38 cellular contexts compared by ENCODE assay signal in the genomic region with DNA sequence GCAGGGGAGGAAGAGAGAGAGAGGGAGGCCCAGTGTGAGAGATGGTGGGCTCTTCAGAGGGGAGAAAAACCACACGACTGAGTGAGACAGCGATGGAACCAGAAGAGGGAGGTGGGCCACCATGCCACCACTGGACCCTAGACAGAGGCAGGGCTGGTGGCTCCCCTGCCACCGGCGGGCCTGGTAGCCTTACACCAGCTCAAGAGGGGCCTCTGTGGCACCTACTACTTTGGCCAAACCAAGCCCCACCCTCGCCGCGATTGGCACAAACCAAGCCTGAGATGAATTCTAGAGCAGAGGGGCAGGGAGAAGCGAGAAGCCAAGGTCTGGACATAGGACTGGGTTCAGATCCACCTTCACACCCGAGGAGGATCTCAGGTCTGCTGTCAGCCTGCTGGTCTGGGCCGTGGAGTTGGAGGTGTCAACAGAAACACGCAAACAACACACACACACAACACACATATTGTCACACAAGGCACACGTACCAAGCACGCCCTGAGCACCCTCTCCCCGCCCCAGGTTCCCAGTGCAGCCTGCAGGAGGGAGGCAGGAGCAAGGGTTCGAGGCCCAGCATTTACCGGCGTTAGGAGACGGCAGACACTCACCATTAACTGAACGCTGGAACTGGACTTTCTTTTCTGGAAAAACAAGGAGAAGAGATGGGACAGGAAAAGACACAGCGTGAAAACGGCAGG. TPM values are rescaled to one million over a fixed set of nuclear protein-coding genes. Genes with fewer than 3 reads are reported as not detected.
"Had no signal": no experiment of that assay in that cellular context is flagged by ENCODE, and none has a peak within 500 bp of the region (broad histone marks: within the 10 kb centered on the region; RNA-seq: fewer than 3 reads in every experiment).

No MANE protein-coding gene starts in this region.

- DNase-seq: activated CD4-positive, alpha-beta memory T cell treated with anti-CD3 and anti-CD28 coated beads, Interleukin-2, amount 10 ng/mL, durations not matched to agents 7 days and 5 days; activated CD4-positive, alpha-beta T cell treated with anti-CD3 and anti-CD28 coated beads for 1 hour; activated CD4-positive, alpha-beta T cell treated with anti-CD3 and anti-CD28 coated beads for 48 hours; activated CD4-positive, CD25-positive, alpha-beta regulatory T cell; activated CD8-positive, alpha-beta memory T cell treated with anti-CD3 and anti-CD28 coated beads for 24 hours; activated CD8-positive, alpha-beta memory T cell treated with anti-CD3 and anti-CD28 coated beads, Interleukin-2, amount 10 ng/mL, durations not matched to agents 7 days and 5 days; activated CD8-positive, alpha-beta memory T cell treated with anti-CD3 and anti-CD28 coated beads, Interleukin-2, amount 50 U/mL, for 48 hours; activated effector memory CD4-positive, alpha-beta T cell treated with Interleukin-2 at 50 U/mL for 16 hours; activated naive CD4-positive, alpha-beta T cell treated with anti-CD3 and anti-CD28 coated beads, Interleukin-2, amount 10 ng/mL, durations not matched to agents 7 days and 5 days; activated naive CD8-positive, alpha-beta T cell treated with anti-CD3 and anti-CD28 coated beads, Interleukin-2, amount 50 U/mL, for 24 hours; activated T-cell treated with anti-CD3 and anti-CD28 coated beads, Interleukin-2, amount 50 U/mL, for 48 hours; anterior cingulate cortex; Kasumi-1; KG1; MG63; NCI-H1048; NCI-H1105 treated with DMSO at 0.1 percent for 48 hours; NCI-H1436; NCI-H1694; NCI-H1930; NCI-H2081 treated with DMSO at 0.1 percent for 48 hours; NCI-H226; NCI-H524 treated with DMSO at 0.1 percent for 48 hours; Peyer's patch; RPMI8226; SIG-M5; SW 1271; T-helper 1 cell; T-helper 2 cell; T-helper 9 cell had no signal

- H3K27me3 ChIP-seq: MG63, Peyer's patch had no signal

- ATAC-seq: activated CD8-positive, alpha-beta memory T cell treated with anti-CD3 and anti-CD28 coated beads, Interleukin-2, amount 10 ng/mL, durations not matched to agents 7 days and 5 days; activated naive CD8-positive, alpha-beta T cell treated with anti-CD3 and anti-CD28 coated beads, Interleukin-2, amount 50 U/mL, for 24 hours; Right ventricle myocardium inferior had no signal

- H3K4me3 ChIP-seq: MG63, Peyer's patch had no signal

- H3K27ac Mint-ChIP-seq: activated CD4-positive, alpha-beta memory T cell treated with anti-CD3 and anti-CD28 coated beads, Interleukin-2, amount 10 ng/mL, durations not matched to agents 7 days and 5 days; activated CD8-positive, alpha-beta memory T cell treated with anti-CD3 and anti-CD28 coated beads, Interleukin-2, amount 10 ng/mL, durations not matched to agents 7 days and 5 days; activated naive CD4-positive, alpha-beta T cell treated with anti-CD3 and anti-CD28 coated beads, Interleukin-2, amount 10 ng/mL, durations not matched to agents 7 days and 5 days; activated naive CD8-positive, alpha-beta T cell; activated naive CD8-positive, alpha-beta T cell treated with anti-CD3 and anti-CD28 coated beads, Interleukin-2, amount 50 U/mL, for 24 hours; brain had no signal

- H3K36me3 ChIP-seq: MG63, Peyer's patch had no signal

- H3K4me1 Mint-ChIP-seq: activated CD4-positive, alpha-beta memory T cell treated with anti-CD3 and anti-CD28 coated beads, Interleukin-2, amount 10 ng/mL, durations not matched to agents 7 days and 5 days; activated CD8-positive, alpha-beta memory T cell treated with anti-CD3 and anti-CD28 coated beads, Interleukin-2, amount 10 ng/mL, durations not matched to agents 7 days and 5 days; activated naive CD4-positive, alpha-beta T cell treated with anti-CD3 and anti-CD28 coated beads, Interleukin-2, amount 10 ng/mL, durations not matched to agents 7 days and 5 days; activated naive CD8-positive, alpha-beta T cell treated with anti-CD3 and anti-CD28 coated beads, Interleukin-2, amount 50 U/mL, for 24 hours; central memory CD8-positive, alpha-beta T cell had no signal

- H3K4me3 Mint-ChIP-seq: activated CD4-positive, alpha-beta memory T cell treated with anti-CD3 and anti-CD28 coated beads, Interleukin-2, amount 10 ng/mL, durations not matched to agents 7 days and 5 days; activated CD8-positive, alpha-beta memory T cell treated with anti-CD3 and anti-CD28 coated beads, Interleukin-2, amount 10 ng/mL, durations not matched to agents 7 days and 5 days; activated naive CD4-positive, alpha-beta T cell treated with anti-CD3 and anti-CD28 coated beads, Interleukin-2, amount 10 ng/mL, durations not matched to agents 7 days and 5 days; activated naive CD8-positive, alpha-beta T cell; activated naive CD8-positive, alpha-beta T cell treated with anti-CD3 and anti-CD28 coated beads, Interleukin-2, amount 50 U/mL, for 24 hours; brain; central memory CD8-positive, alpha-beta T cell had no signal

- H3K27ac ChIP-seq: Peyer's patch, VCaP had no signal

- H3K4me1 ChIP-seq: Peyer's patch had no signal

- H3K9me3 Mint-ChIP-seq: activated CD4-positive, alpha-beta memory T cell treated with anti-CD3 and anti-CD28 coated beads, Interleukin-2, amount 10 ng/mL, durations not matched to agents 7 days and 5 days; activated naive CD4-positive, alpha-beta T cell treated with anti-CD3 and anti-CD28 coated beads, Interleukin-2, amount 10 ng/mL, durations not matched to agents 7 days and 5 days; activated naive CD8-positive, alpha-beta T cell treated with anti-CD3 and anti-CD28 coated beads, Interleukin-2, amount 50 U/mL, for 24 hours; brain; central memory CD8-positive, alpha-beta T cell had no signal

- H3K27me3 Mint-ChIP-seq: activated CD4-positive, alpha-beta memory T cell treated with anti-CD3 and anti-CD28 coated beads, Interleukin-2, amount 10 ng/mL, durations not matched to agents 7 days and 5 days; activated naive CD8-positive, alpha-beta T cell; activated naive CD8-positive, alpha-beta T cell treated with anti-CD3 and anti-CD28 coated beads, Interleukin-2, amount 50 U/mL, for 24 hours had no signal

- H3K9me3 ChIP-seq: MG63, Peyer's patch had no signal

RNA-seq across cellular contexts. Expression of gene SLC6A7, which starts 49.4 kb away (rescaled TPM):
- total RNA-seq: activated CD4-positive, alpha-beta memory T cell treated with anti-CD3 and anti-CD28 coated beads, Interleukin-2, amount 10 ng/mL, durations not matched to agents 7 days and 5 days; activated CD8-positive, alpha-beta memory T cell treated with anti-CD3 and anti-CD28 coated beads, Interleukin-2, amount 10 ng/mL, durations not matched to agents 7 days and 5 days; bronchial epithelial cell; Right ventricle myocardium inferior; SK-MEL-5 had no signal

RNA-seq across cellular contexts. Expression of gene CAMK2A, which starts 50.3 kb away (rescaled TPM):
- total RNA-seq: activated CD4-positive, alpha-beta memory T cell treated with anti-CD3 and anti-CD28 coated beads, Interleukin-2, amount 10 ng/mL, durations not matched to agents 7 days and 5 days; activated CD8-positive, alpha-beta memory T cell treated with anti-CD3 and anti-CD28 coated beads, Interleukin-2, amount 10 ng/mL, durations not matched to agents 7 days and 5 days; NCI-H460; SK-MEL-5 had no signal
